ENCODE assay signal across 1 cellular context in the genomic region with DNA sequence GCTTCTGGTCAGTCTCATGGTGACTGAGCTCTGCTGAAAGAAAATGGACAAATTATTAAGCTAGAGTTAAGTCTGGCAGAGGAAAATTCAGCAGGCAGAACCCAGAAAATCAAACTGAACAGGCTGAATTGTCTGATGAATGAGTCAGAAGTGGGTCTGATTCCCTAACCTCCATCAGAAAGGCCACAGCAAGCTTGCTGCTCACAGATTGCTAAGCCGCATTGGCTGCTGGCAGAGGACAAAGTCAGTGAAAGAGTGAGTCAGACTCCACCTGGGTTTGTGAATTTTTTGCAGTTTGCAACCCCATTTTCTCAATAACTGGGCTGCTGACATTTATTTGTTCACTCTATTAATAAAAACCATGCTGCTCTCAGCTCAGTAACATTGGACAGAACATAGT.
TF ChIP-seq lines count a peak whose summit lies in the region.

No MANE protein-coding gene starts in this region.

TF ChIP-seq in SK-N-SH, 30 proteins besides CTCF, POLR2A, EP300 and RAD21 (continued from another document):
- TF ChIP-seq, protein P1, sequence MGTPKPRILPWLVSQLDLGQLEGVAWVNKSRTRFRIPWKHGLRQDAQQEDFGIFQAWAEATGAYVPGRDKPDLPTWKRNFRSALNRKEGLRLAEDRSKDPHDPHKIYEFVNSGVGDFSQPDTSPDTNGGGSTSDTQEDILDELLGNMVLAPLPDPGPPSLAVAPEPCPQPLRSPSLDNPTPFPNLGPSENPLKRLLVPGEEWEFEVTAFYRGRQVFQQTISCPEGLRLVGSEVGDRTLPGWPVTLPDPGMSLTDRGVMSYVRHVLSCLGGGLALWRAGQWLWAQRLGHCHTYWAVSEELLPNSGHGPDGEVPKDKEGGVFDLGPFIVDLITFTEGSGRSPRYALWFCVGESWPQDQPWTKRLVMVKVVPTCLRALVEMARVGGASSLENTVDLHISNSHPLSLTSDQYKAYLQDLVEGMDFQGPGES (IDR thresholded peaks at IDR 0.05; ENCODE audit: low read depth, low read length) = no peak
- TF ChIP-seq, protein P2, sequence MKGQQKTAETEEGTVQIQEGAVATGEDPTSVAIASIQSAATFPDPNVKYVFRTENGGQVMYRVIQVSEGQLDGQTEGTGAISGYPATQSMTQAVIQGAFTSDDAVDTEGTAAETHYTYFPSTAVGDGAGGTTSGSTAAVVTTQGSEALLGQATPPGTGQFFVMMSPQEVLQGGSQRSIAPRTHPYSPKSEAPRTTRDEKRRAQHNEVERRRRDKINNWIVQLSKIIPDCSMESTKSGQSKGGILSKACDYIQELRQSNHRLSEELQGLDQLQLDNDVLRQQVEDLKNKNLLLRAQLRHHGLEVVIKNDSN (IDR thresholded peaks at IDR 0.05; ENCODE audit: borderline replicate concordance, low read depth) = no peak
- no peak for TF ChIP-seq RFX5 (IDR thresholded peaks at IDR 0.05; ENCODE audit: low read length)
- TF ChIP-seq JUND (IDR thresholded peaks at IDR 0.05) = no peak
- no peak for TF ChIP-seq RCOR1 (IDR thresholded peaks at IDR 0.05; ENCODE audit: low read length)
